ENCODE assay signal across 30 cellular contexts in the genomic region with DNA sequence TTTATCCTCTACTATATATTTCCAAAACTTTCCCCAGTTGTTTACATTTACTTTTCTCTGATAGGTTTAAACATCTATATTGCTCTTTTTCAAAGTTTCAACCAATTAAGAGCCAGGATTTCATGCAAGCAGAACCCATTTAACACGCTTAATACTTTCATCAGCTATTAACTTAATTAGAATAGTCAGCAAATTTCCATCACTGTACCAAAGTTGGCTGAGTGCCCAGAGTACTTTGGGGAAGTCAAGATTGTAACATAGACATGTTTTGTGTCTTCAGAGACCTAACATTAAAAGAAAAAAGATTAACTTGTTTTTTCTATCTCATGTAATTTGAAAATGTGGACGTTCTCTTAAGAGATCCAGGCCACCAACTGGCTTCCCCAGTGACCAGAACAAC.
DNase-seq lines count a peak whose midpoint lies in the region; ATAC-seq, FAIRE-seq and TF ChIP-seq lines count a peak whose summit lies in the region.
"Had no signal": no experiment of that assay in that cellular context is flagged by ENCODE, and none has a peak within 500 bp of the region (broad histone marks: within the 10 kb centered on the region; RNA-seq: fewer than 3 reads in every experiment).

No MANE protein-coding gene starts in this region.

- H3K27ac ChIP-seq in IMR-90 (ENCODE audit: insufficient read depth, low read length) (no peak overlapping the region), K562 (ENCODE audit: extremely low read depth, low read depth, low read length) (no peak overlapping the region)
- H3K27ac ChIP-seq: breast epithelium, heart right ventricle, RWPE1, upper lobe of left lung had no signal

- H4K91ac ChIP-seq in IMR-90 (ENCODE audit: insufficient read depth, low read depth, low read length) = no peak overlapping the region

- in situ Hi-C loops in IMR-90 (cut with MboI; ENCODE audit: low sequenced_read_pairs) = no loop called here
- in situ Hi-C loops in K562 (cut with MboI) = no loop called here

- H2BK20ac ChIP-seq in IMR-90 (ENCODE audit: low read depth, low read length) = no peak overlapping the region

- no peak overlapping the region for H3K56ac ChIP-seq in IMR-90 (ENCODE audit: extremely low read depth, insufficient read depth, low read length)

- H2AFZ ChIP-seq in IMR-90 (replicated peaks; ENCODE audit: low read length, poor library complexity) (no peak overlapping the region), K562 (ENCODE audit: low read depth, low read length) (no peak overlapping the region)

- H3K23ac ChIP-seq in IMR-90 (ENCODE audit: low read depth, low read length) = no peak overlapping the region

- H2BK5ac ChIP-seq in IMR-90 (ENCODE audit: low read depth, low read length, poor library complexity, severe bottlenecking) = no peak overlapping the region

- no peaks in the 10 kb centered on the region for H3K79me2 ChIP-seq in K562 (ENCODE audit: control insufficient read depth, insufficient read depth, low read length)

- no peak overlapping the region for H4K8ac ChIP-seq in IMR-90 (ENCODE audit: low read depth in 2 of 2, low read length in 2 of 2)

- H3K14ac ChIP-seq in IMR-90 (replicated peaks; ENCODE audit: low read depth, low read length) = no peak overlapping the region

- no peak overlapping the region for H2BK15ac ChIP-seq in IMR-90 (ENCODE audit: low read depth, low read length)

- H3K9ac ChIP-seq in IMR-90 (ENCODE audit: low read depth, low read length) (no peak overlapping the region), K562 (ENCODE audit: insufficient read depth in 1 of 2, low read depth in 2 of 2, low read length in 2 of 2) (no peak overlapping the region)
- H3K9ac ChIP-seq: SK-N-SH had no signal

- no peak for FAIRE-seq in K562 (lab: Jason Lieb, UNC)
- FAIRE-seq: GM12878 had no signal

- dilution Hi-C loops in IMR-90 (cut with HindIII; ENCODE audit: low sequenced_read_pairs, unreplicated experiment) = no loop called here

- no peaks in the 10 kb centered on the region for H3K27me3 ChIP-seq in IMR-90 (ENCODE audit: control insufficient read depth, insufficient read depth, low read length)
- no peaks in the 10 kb centered on the region for H3K27me3 ChIP-seq in K562 (ENCODE audit: control insufficient read depth in 2 of 2, insufficient read depth in 2 of 2, low read length in 2 of 2)
- H3K27me3 ChIP-seq: breast epithelium, heart right ventricle, upper lobe of left lung had no signal

- POLR2A ChIA-PET in IMR-90 (lab: Charles Lee; ENCODE audit: unreplicated experiment) (no interaction called here), K562 (lab: Yijun Ruan, JAX) (interaction anchor here (0.7 kb wide), 1 partner anchor 1653 kb away, joined by 4 read pairs; no protein-coding TSS in a partner anchor)

- H2BK120ac ChIP-seq in IMR-90 (ENCODE audit: low read depth, low read length) = no peak overlapping the region

- intact Hi-C loops in IMR-90 (cut with micrococcal nuclease) = no loop called here
- intact Hi-C loops in K562 (cut with micrococcal nuclease) = no loop called here

- BruUV-seq in IMR-90 (replicated peaks; lab: Mats Ljungman, UMichigan) (no TSS peak), K562 (replicated peaks; lab: Mats Ljungman, UMichigan) (no TSS peak)

- no peak for TF ChIP-seq CTCF in IMR-90 (conservative IDR thresholded peaks at IDR 0.05; ENCODE audit: low read depth, low read length)
- TF ChIP-seq CTCF in K562 (IDR thresholded peaks at IDR 0.05 in 2 of 3, conservative IDR thresholded peaks at IDR 0.05 in 1 of 3; ENCODE audit: insufficient read depth in 2 of 3, low read depth in 1 of 3, low read length in 3 of 3) = no peak

- CTCF ChIA-PET in IMR-90 (lab: Yijun Ruan, JAX) = no interaction called here
- CTCF ChIA-PET in K562 (lab: Yijun Ruan, JAX; ENCODE audit: low intra/inter-chr PET ratio) = no interaction called here

- no peak overlapping the region for H3K4me3 ChIP-seq in IMR-90 (ENCODE audit: insufficient read depth, low read depth, low read length)
- H3K4me3 ChIP-seq in K562 = no peak overlapping the region
- H3K4me3 ChIP-seq: breast epithelium, GM12878, heart right ventricle, smooth muscle cell, upper lobe of left lung had no signal

- H3K4me2 ChIP-seq in IMR-90 (ENCODE audit: low read depth, low read length) = no peak overlapping the region
- H3K4me2 ChIP-seq in K562 (ENCODE audit: insufficient read depth, low read length) = no peak overlapping the region
- H3K4me2 ChIP-seq: SK-N-SH, smooth muscle cell had no signal

- no peaks in the 10 kb centered on the region for H3K36me3 ChIP-seq in IMR-90 (ENCODE audit: control insufficient read depth, insufficient read depth, low read length)
- H3K36me3 ChIP-seq in K562 (ENCODE audit: control insufficient read depth, insufficient read depth, low read length) = no peaks in the 10 kb centered on the region
- H3K36me3 ChIP-seq: breast epithelium, heart right ventricle, upper lobe of left lung had no signal

- no peaks in the 10 kb centered on the region for H3K9me1 ChIP-seq in IMR-90 (ENCODE audit: insufficient read depth, low read length)
- H3K9me1 ChIP-seq in K562 (ENCODE audit: control insufficient read depth, insufficient read depth, low read length) = no peaks in the 10 kb centered on the region

- no peak overlapping the region for H2AK9ac ChIP-seq in IMR-90 (replicated peaks; ENCODE audit: low read depth, low read length, poor library complexity)

- TF ChIP-seq POLR2A in IMR-90 (IDR thresholded peaks at IDR 0.05; ENCODE audit: low read depth, low read length) (no peak), K562 (conservative IDR thresholded peaks at IDR 0.05) (no peak)

- no peak for TF ChIP-seq EP300 in K562 (IDR thresholded peaks at IDR 0.05; ENCODE audit: low read length)

- H3K79me1 ChIP-seq in IMR-90 (ENCODE audit: low read depth in 1 of 2, low read length in 2 of 2) = no peaks in the 10 kb centered on the region

- no peaks in the 10 kb centered on the region for H3K4me1 ChIP-seq in IMR-90 (ENCODE audit: control insufficient read depth, insufficient read depth, low read length)
- no peaks in the 10 kb centered on the region for H3K4me1 ChIP-seq in K562 (replicated peaks in 1 of 2; ENCODE audit: control insufficient read depth in 2 of 2, insufficient read depth in 2 of 2, low read length in 2 of 2)
- H3K4me1 ChIP-seq: breast epithelium, heart right ventricle, upper lobe of left lung had no signal

- no peaks in the 10 kb centered on the region for H4K20me1 ChIP-seq in IMR-90 (ENCODE audit: insufficient read depth, low read length)
- no peaks in the 10 kb centered on the region for H4K20me1 ChIP-seq in K562 (replicated peaks; ENCODE audit: control insufficient read depth, insufficient read depth, low read length)

- WGBS in IMR-90 (ENCODE audit: extremely low coverage in 2 of 2, insufficient read length in 1 of 2), 2 experiments = no CpG with 5 or more reads among the region's 2 CpGs
- 0% methylated on average over 2 of the region's 2 CpGs for WGBS in K562 (ENCODE audit: insufficient coverage, low coverage, missing lambda C conversion rate)

- DNase-seq in NCI-H1417 (lab: John Stamatoyannopoulos, UW) = peak in 2 of 3 experiments; percentile 9 to 71
- no peak for DNase-seq in NCI-H1417 treated with DMSO at 0.1 percent for 48 hours (lab: John Stamatoyannopoulos, UW)
- DNase-seq in IMR-90 = no peak
- peak; percentile 66 for DNase-seq in NCI-H69 (lab: John Stamatoyannopoulos, UW)
- no peak for DNase-seq in K562 (ENCODE audit: extremely low read depth in 1 of 4, low spot score in 3 of 4)
- no peak for DNase-seq in NOMO-1 treated with dmso at 0.1 percent for 144 hours (lab: John Stamatoyannopoulos, UW; ENCODE audit: unreplicated experiment)
- DNase-seq: activated CD4-positive, alpha-beta T cell treated with anti-CD3 and anti-CD28 coated beads, Interleukin-2, amount 50 U/mL, for 1 hour; activated CD8-positive, alpha-beta memory T cell treated with anti-CD3 and anti-CD28 coated beads, Interleukin-2, amount 10 ng/mL, durations not matched to agents 7 days and 5 days; activated naive CD4-positive, alpha-beta T cell treated with anti-CD3 and anti-CD28 coated beads for 36 hours; activated T-cell treated with anti-CD3 and anti-CD28 coated beads, Interleukin-2, amount 50 U/mL, for 72 hours; amniotic stem cell; effector CD8-positive, alpha-beta T cell; erythroblast; GOT3; left colon; naive B cell; NCI-H226; nucleus accumbens; SK-N-SH; stimulated activated CD4-positive, alpha-beta T cell treated with anti-CD3 and anti-CD28 coated beads, Interleukin-2, amount 100 ng/mL, for 24 hours; substantia nigra; upper lobe of left lung had no signal

- TF ChIP-seq RAD21 in IMR-90 (IDR thresholded peaks at IDR 0.05; ENCODE audit: low read length) (no peak), K562 (CRISPR knock-in tag; conservative IDR thresholded peaks at IDR 0.05 in 1 of 2, IDR thresholded peaks at IDR 0.05 in 1 of 2) (no peak)

- no peak overlapping the region for H2AK5ac ChIP-seq in IMR-90 (ENCODE audit: low read depth, low read length)

- no peaks in the 10 kb centered on the region; the same call in none of the 2 replicates for H3K9me3 ChIP-seq in IMR-90 (ENCODE audit: control insufficient read depth, insufficient read depth, low read length)
- H3K9me3 ChIP-seq in K562 (replicated peaks; ENCODE audit: control insufficient read depth, insufficient read depth, low read depth, low read length) = no peaks in the 10 kb centered on the region
- H3K9me3 ChIP-seq: SK-N-SH had no signal

- H4K5ac ChIP-seq in IMR-90 (ENCODE audit: low read depth, low read length) = no peak overlapping the region

- no peak overlapping the region for H3K18ac ChIP-seq in IMR-90 (ENCODE audit: low read depth, low read length)

- no peak overlapping the region for H3K4ac ChIP-seq in IMR-90 (ENCODE audit: low read depth, low read length)

- no peak for ATAC-seq in IMR-90 (ENCODE audit: low read depth)
- no peak for ATAC-seq in K562
- no peak for ATAC-seq in HG02678 (IDR thresholded peaks at IDR 0.05; ENCODE audit: unreplicated experiment)
- ATAC-seq in HG03139 (IDR thresholded peaks at IDR 0.05; ENCODE audit: unreplicated experiment) = no peak
- ATAC-seq: activated CD8-positive, alpha-beta memory T cell treated with anti-CD3 and anti-CD28 coated beads, Interleukin-2, amount 10 ng/mL, durations not matched to agents 7 days and 5 days; activated T-cell treated with anti-CD3 and anti-CD28 coated beads, Interleukin-2, amount 50 U/mL, for 72 hours; GM12878; heart right ventricle; left colon; WTC11 had no signal

TF ChIP-seq in IMR-90, 13 proteins besides CTCF, POLR2A, EP300 and RAD21:
- TF ChIP-seq RFX5 (IDR thresholded peaks at IDR 0.05; ENCODE audit: low read depth, low read length) (no peak), MAFK (IDR thresholded peaks at IDR 0.05; ENCODE audit: low read depth, low read length) (peak; percentile 59)
TF ChIP-seq in IMR-90: peak in this region for 1.

TF ChIP-seq in K562, 482 proteins besides CTCF, POLR2A, EP300 and RAD21 (continues in another document):
- TF ChIP-seq KLF10 (CRISPR knock-in tag; IDR thresholded peaks at IDR 0.05) (no peak), MEF2D (tag; conservative IDR thresholded peaks at IDR 0.05; ENCODE audit: low read depth) (no peak), ZNF316 (IDR thresholded peaks at IDR 0.05) (peak; percentile 37; the same call in 1 of the 2 replicates), L3MBTL2 (IDR thresholded peaks at IDR 0.05) (no peak), ARNT (IDR thresholded peaks at IDR 0.05) (no peak), KDM1A (IDR thresholded peaks at IDR 0.05) (no peak), MAFK (IDR thresholded peaks at IDR 0.05; ENCODE audit: low read length) (0 out of 2 replicates have a peak, but pooled peaks have one; percentile 22), ZNF79 (CRISPR knock-in tag; IDR thresholded peaks at IDR 0.05; ENCODE audit: low read depth) (no peak)

Comparison
In these comparisons a context has a peak if more than half of its experiments do, and no peak if none do; other contexts are left out.
1. DNase-seq: peak in NCI-H1417 (2 of 3) and NCI-H69 (single experiment); none in NCI-H1417 treated with DMSO at 0.1 percent for 48 hours (single experiment), IMR-90 (single experiment), K562 (0 of 4) and NOMO-1 treated with dmso at 0.1 percent for 144 hours (single experiment).